ENCODE assay signal across 1 cellular context in genomic region chr19:18972301-18972831, GRCh38.
TF ChIP-seq lines count a peak whose summit lies in the region.

No MANE protein-coding gene starts in this region.

TF ChIP-seq in endothelial cell of umbilical vein, 7 proteins besides CTCF, POLR2A, EP300 and RAD21:
- TF ChIP-seq JUN (IDR thresholded peaks at IDR 0.05; ENCODE audit: borderline replicate concordance, insufficient read depth, insufficient read length, low read depth) (no peak), GATA2 (IDR thresholded peaks at IDR 0.05; ENCODE audit: insufficient read depth, insufficient read length, low read depth, low read length) (no peak), MYC (IDR thresholded peaks at IDR 0.05; ENCODE audit: low read depth, low read length) (no peak), EZH2 (IDR thresholded peaks at IDR 0.05; ENCODE audit: borderline replicate concordance, low read depth, low read length, severe bottlenecking) (no peak), FOS (IDR thresholded peaks at IDR 0.05; ENCODE audit: borderline replicate concordance, insufficient read depth, low read length) (no peak), POLR2AphosphoS5 (IDR thresholded peaks at IDR 0.05; ENCODE audit: insufficient read depth, low read depth, low read length) (no peak)
- TF ChIP-seq, protein P1, sequence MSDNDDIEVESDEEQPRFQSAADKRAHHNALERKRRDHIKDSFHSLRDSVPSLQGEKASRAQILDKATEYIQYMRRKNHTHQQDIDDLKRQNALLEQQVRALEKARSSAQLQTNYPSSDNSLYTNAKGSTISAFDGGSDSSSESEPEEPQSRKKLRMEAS (IDR thresholded peaks at IDR 0.05; ENCODE audit: insufficient read depth, insufficient read length): no peak
